Comparison of ENCODE assay signal across 8 cellular contexts in the genomic region with DNA sequence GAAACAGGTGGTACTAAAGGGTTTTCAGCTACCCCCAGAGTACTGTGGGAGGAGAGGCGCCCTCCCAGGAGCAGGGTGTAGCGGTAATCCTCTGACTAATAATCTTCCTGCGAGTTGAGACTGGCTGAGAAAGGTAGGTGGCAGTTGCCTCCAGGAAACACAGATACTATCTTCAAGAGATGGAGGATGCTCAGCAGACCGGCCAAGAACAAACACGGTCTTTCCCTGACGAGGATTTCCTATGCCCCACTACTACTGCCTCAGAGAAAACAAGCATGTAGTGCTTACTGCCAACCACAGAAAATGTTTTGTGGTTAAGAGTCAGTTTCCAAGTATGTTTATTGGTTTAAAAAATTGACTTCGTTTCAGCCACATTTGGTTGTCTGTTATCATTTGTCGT. TPM values are rescaled to one million over a fixed set of nuclear protein-coding genes. Genes with fewer than 3 reads are reported as not detected.
DNase-seq lines count a peak whose midpoint lies in the region; ATAC-seq and TF ChIP-seq lines count a peak whose summit lies in the region.

No MANE protein-coding gene starts in this region.

- peaks cover 30% of the 10 kb centered on the region for H3K4me1 Mint-ChIP-seq in activated naive CD8-positive, alpha-beta T cell (ENCODE audit: low read depth)
- peaks cover 18% of the 10 kb centered on the region for H3K4me1 Mint-ChIP-seq in nephron progenitor cell

- H3K4me3 ChIP-seq in GM12864 (ENCODE audit: low read depth, low read length) (no peak overlapping the region), Panc1 (ENCODE audit: low read depth in 2 of 2, low read length in 2 of 2) (no peak overlapping the region)

- in situ Hi-C loops in Panc1 (cut with HindIII; ENCODE audit: low pct_unique_long_range_greater_than_20kb, low sequenced_read_pairs), result no loop called here

- POLR2A ChIA-PET in Panc1 (lab: Charles Lee), result no interaction called here

- H3K36me3 ChIP-seq in Panc1 (ENCODE audit: control insufficient read depth, insufficient read depth, low read length), result peaks cover 4% of the 10 kb centered on the region

- no peaks in the 10 kb centered on the region for H3K27me3 Mint-ChIP-seq in activated naive CD8-positive, alpha-beta T cell
- no peaks in the 10 kb centered on the region for H3K27me3 Mint-ChIP-seq in nephron progenitor cell (ENCODE audit: low read depth, poor library complexity)

- H3K36me3 Mint-ChIP-seq in activated naive CD8-positive, alpha-beta T cell, result peaks cover 9% of the 10 kb centered on the region
- H3K36me3 Mint-ChIP-seq in nephron progenitor cell (ENCODE audit: low read depth), result peaks cover 5% of the 10 kb centered on the region

- no TSS peak for BruUV-seq in Panc1 (replicated peaks; lab: Mats Ljungman, UMichigan)

- peak; percentile 71 for DNase-seq in GM12864 (ENCODE audit: low read depth)
- peak; percentile 47 for DNase-seq in Panc1 (ENCODE audit: low read depth, low spot score)
- DNase-seq in non-pigmented ciliary epithelial cell (ENCODE audit: low read depth), result peak; percentile 86
- no peak for DNase-seq in omental fat pad (ENCODE audit: low spot score)
- DNase-seq in nephron progenitor cell, result no peak
- no peak for DNase-seq in HuH-7 (ENCODE audit: low spot score)

- TF ChIP-seq CTCF in GM12864 (IDR thresholded peaks at IDR 0.05; ENCODE audit: low read depth, low read length, missing control alignments) (no peak), Panc1 (IDR thresholded peaks at IDR 0.05) (peak; percentile 13), omental fat pad (IDR thresholded peaks at IDR 0.05) (no peak), nephron progenitor cell (IDR thresholded peaks at IDR 0.05) (no peak)

- H3K4me3 Mint-ChIP-seq in activated naive CD8-positive, alpha-beta T cell, result peak overlapping the region; percentile 72
- no peak overlapping the region for H3K4me3 Mint-ChIP-seq in nephron progenitor cell

- H3K4me1 ChIP-seq in Panc1 (ENCODE audit: control insufficient read depth, insufficient read depth, low read length), result peaks cover 33% of the 10 kb centered on the region

- no peaks in the 10 kb centered on the region for H3K9me3 Mint-ChIP-seq in activated naive CD8-positive, alpha-beta T cell (ENCODE audit: low read depth)
- no peaks in the 10 kb centered on the region for H3K9me3 Mint-ChIP-seq in nephron progenitor cell

- peak overlapping the region; percentile 77 for H3K27ac ChIP-seq in Panc1 (ENCODE audit: low read length)

- H3K27me3 ChIP-seq in Panc1 (ENCODE audit: control insufficient read depth, insufficient read depth, low read length), result no peaks in the 10 kb centered on the region

- ATAC-seq in HG02571 (IDR thresholded peaks at IDR 0.05; ENCODE audit: unreplicated experiment) (peak; percentile 84), Panc1 (peak; percentile 94), omental fat pad (ENCODE audit: low FRiP score) (no peak)

- CTCF ChIA-PET in Panc1 (lab: Charles Lee), result interaction anchor here (0.6 kb wide), 1 partner anchor 19 kb away, joined by 5 read pairs; no protein-coding TSS in a partner anchor

- no peaks in the 10 kb centered on the region for H3K9me3 ChIP-seq in Panc1 (ENCODE audit: control insufficient read depth, insufficient read depth, low read depth, low read length)

- peak overlapping the region; percentile 94 for H3K27ac Mint-ChIP-seq in activated naive CD8-positive, alpha-beta T cell
- no peak overlapping the region for H3K27ac Mint-ChIP-seq in nephron progenitor cell

- intact Hi-C loops in Panc1 (cut with micrococcal nuclease; ENCODE audit: unreplicated experiment), result no loop called here

RNA-seq across cellular contexts. Expression of a gene that starts 26.8 kb away (rescaled TPM):
- total RNA-seq in Panc1 (2021; ENCODE audit: unreplicated experiment) (59.2 TPM), omental fat pad (10 to 100 TPM; 40.2 to 53.0 (median 46.0) TPM)
- 32.3 TPM for polyA plus RNA-seq in Panc1 (2012; ENCODE audit: insufficient read length)

RNA-seq across cellular contexts. Expression of a gene that starts 38.0 kb away (rescaled TPM):
- total RNA-seq in Panc1 (2021; ENCODE audit: unreplicated experiment) (44.1 TPM), omental fat pad (10 to 100 TPM; 17.5 to 31.6 (median 20.9) TPM)
- polyA plus RNA-seq in Panc1 (2012; ENCODE audit: insufficient read length), result 34.5 TPM

RNA-seq across cellular contexts. Expression of a gene that starts 42.0 kb away (rescaled TPM):
- not detected for total RNA-seq in Panc1 (2021; ENCODE audit: unreplicated experiment)
- not detected for polyA plus RNA-seq in Panc1 (2012; ENCODE audit: insufficient read length)
- 10 to 100 TPM in 2 of 4 donors, 1 to 10 TPM in 2; 1.3 to 41.9 (median 8.9) TPM for total RNA-seq in omental fat pad

Comparison
In these comparisons a context has a peak if more than half of its experiments do, and no peak if none do; other contexts are left out.
1. DNase-seq: peak in GM12864 (single experiment), Panc1 (single experiment) and non-pigmented ciliary epithelial cell (single experiment); none in omental fat pad (single experiment), nephron progenitor cell (single experiment) and HuH-7 (single experiment).